In the genomic region with DNA sequence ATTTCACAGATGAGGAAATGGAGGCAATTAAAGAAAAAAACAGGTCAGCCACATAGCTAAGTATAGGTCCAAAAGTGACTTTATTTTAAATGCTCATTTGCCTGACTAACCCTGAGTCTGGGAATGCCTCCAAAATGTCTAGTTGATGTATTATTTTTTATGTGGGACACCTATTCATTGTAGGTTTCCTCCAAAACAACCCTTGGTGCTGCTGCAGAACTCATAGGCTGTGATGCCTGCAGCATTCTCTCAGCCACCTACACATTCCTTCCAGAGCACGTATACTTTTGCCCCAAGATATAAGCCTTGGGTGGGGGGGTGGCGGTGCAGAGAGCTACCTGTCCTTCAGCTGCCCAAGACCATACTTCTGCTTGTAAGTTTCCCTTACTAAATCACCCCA, we compare ENCODE assay signal across 25 cellular contexts.
"Had no signal": no experiment of that assay in that cellular context is flagged by ENCODE, and none has a peak within 500 bp of the region (broad histone marks: within the 10 kb centered on the region; RNA-seq: fewer than 3 reads in every experiment).

No MANE protein-coding gene starts in this region.

- H3K36me3 Mint-ChIP-seq: activated naive CD8-positive, alpha-beta T cell treated with anti-CD3 and anti-CD28 coated beads for 36 hours; immature natural killer cell; memory B cell; natural killer cell treated with Interleukin-12 subunit alpha and Interleukin-12 subunit beta and Interleukin-15 and Interleukin-18, amount 100 ng/mL, for 72 hours had no signal

- H3K9me3 Mint-ChIP-seq: activated naive CD8-positive, alpha-beta T cell treated with anti-CD3 and anti-CD28 coated beads for 36 hours had no signal

- H3K4me3 ChIP-seq: adrenal gland, breast epithelium, esophagus squamous epithelium, ovary, right lobe of liver, tibial nerve had no signal

- H3K4me3 Mint-ChIP-seq: activated naive CD4-positive, alpha-beta T cell treated with anti-CD3 and anti-CD28 coated beads for 36 hours; activated naive CD8-positive, alpha-beta T cell treated with anti-CD3 and anti-CD28 coated beads for 36 hours; immature natural killer cell; memory B cell; natural killer cell treated with Interleukin-12 subunit alpha and Interleukin-12 subunit beta and Interleukin-15 and Interleukin-18, amount 100 ng/mL, for 72 hours; T-helper 17 cell had no signal

- DNase-seq: activated CD4-positive, alpha-beta T cell treated with anti-CD3 and anti-CD28 coated beads for 48 hours; activated CD4-positive, alpha-beta T cell treated with anti-CD3 and anti-CD28 coated beads, Interleukin-2, amount 50 U/mL, for 48 hours; activated CD8-positive, alpha-beta memory T cell treated with anti-CD3 and anti-CD28 coated beads for 24 hours; activated effector memory CD4-positive, alpha-beta T cell treated with anti-CD3 and anti-CD28 coated beads, Interleukin-2, amount 50 U/mL, for 16 hours; activated naive CD4-positive, alpha-beta T cell treated with anti-CD3 and anti-CD28 coated beads for 36 hours; activated naive CD8-positive, alpha-beta T cell treated with anti-CD3 and anti-CD28 coated beads for 36 hours; adrenal gland; aorta; central memory CD4-positive, alpha-beta T cell; esophagus squamous epithelium; hippocampal formation; immature natural killer cell; ovary; right lobe of liver; stimulated activated CD4-positive, alpha-beta T cell treated with anti-CD3 and anti-CD28 coated beads, Interleukin-2, amount 100 ng/mL, for 48 hours; stimulated activated naive CD4-positive, alpha-beta T cell treated with Interleukin-2 at 50 U/mL for 16 hours; T-helper 17 cell; T1000; WERI-Rb-1 had no signal

- ATAC-seq: activated CD4-positive, CD25-positive, alpha-beta regulatory T cell treated with anti-CD3 and anti-CD28 coated beads, Interleukin-2, amount 50 U/mL, for 24 hours; natural killer cell treated with Interleukin-12 subunit alpha and Interleukin-12 subunit beta and Interleukin-15 and Interleukin-18, amount 100 ng/mL, for 72 hours; right lobe of liver; T-helper 17 cell had no signal

- H3K27ac Mint-ChIP-seq: activated naive CD4-positive, alpha-beta T cell treated with anti-CD3 and anti-CD28 coated beads for 36 hours; activated naive CD8-positive, alpha-beta T cell treated with anti-CD3 and anti-CD28 coated beads for 36 hours; immature natural killer cell; memory B cell; natural killer cell treated with Interleukin-12 subunit alpha and Interleukin-12 subunit beta and Interleukin-15 and Interleukin-18, amount 100 ng/mL, for 72 hours; progenitor cell of endocrine pancreas; T-helper 17 cell had no signal

- H3K4me1 Mint-ChIP-seq: activated naive CD8-positive, alpha-beta T cell treated with anti-CD3 and anti-CD28 coated beads for 36 hours; immature natural killer cell; memory B cell had no signal
